2 cellular contexts compared by ENCODE assay signal in the genomic region with DNA sequence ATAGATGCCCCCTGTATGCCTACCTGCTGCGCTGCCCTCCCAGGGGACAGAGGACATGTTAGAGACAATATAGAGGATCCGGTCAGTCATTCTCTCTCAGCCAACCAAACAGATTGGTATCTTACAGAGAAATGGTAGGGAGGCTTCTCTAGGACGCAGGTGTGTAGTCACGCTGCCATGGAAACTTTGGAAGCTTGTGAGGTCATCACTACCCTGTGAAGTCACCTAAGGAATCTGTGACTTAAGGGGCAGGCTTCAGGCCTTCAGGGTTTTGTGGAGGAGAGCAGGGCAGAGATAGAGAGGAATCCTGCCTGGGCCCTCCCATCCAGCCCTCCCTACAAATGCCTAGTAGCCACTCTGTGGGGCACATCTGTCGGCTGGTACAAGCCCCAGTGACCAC.
TF ChIP-seq lines count a peak whose summit lies in the region.

A gene with protein sequence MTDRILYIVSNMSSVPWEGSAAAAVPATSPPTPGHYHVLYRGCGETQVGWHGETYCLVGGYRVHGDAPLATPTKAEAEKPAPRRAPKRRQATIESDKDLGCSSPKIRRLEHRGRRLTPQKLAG (minus strand): TSS at position 231 of the 400 bp plus-strand sequence. CDS start 141 bp downstream, at position 90.

TF ChIP-seq in HCT116, 20 proteins besides CTCF, POLR2A, EP300 and RAD21:
- TF ChIP-seq SRF (IDR thresholded peaks at IDR 0.05; ENCODE audit: low read depth) (no peak), EZH2 (IDR thresholded peaks at IDR 0.05) (no peak), ZNF274 (IDR thresholded peaks at IDR 0.05; ENCODE audit: low read depth, low read length) (no peak), TCF7L2 (IDR thresholded peaks at IDR 0.05; ENCODE audit: borderline replicate concordance, extremely low read depth, insufficient read depth, insufficient read length) (no peak), SIN3A (IDR thresholded peaks at IDR 0.05; ENCODE audit: low read depth) (no peak), EZH2phosphoT487 (IDR thresholded peaks at IDR 0.05; ENCODE audit: borderline replicate concordance) (no peak), YY1 (IDR thresholded peaks at IDR 0.05; ENCODE audit: extremely low read depth, insufficient replicate concordance, low read depth, low read length) (no peak)

TF ChIP-seq in H1, 55 proteins besides CTCF, POLR2A, EP300 and RAD21:
- TF ChIP-seq, protein P1, sequence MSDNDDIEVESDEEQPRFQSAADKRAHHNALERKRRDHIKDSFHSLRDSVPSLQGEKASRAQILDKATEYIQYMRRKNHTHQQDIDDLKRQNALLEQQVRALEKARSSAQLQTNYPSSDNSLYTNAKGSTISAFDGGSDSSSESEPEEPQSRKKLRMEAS (IDR thresholded peaks at IDR 0.05) = no peak
- no peak for TF ChIP-seq SIRT6 (IDR thresholded peaks at IDR 0.05; ENCODE audit: low read length)
- TF ChIP-seq TBP (IDR thresholded peaks at IDR 0.05; ENCODE audit: low read depth, low read length) = no peak
- peak; percentile 67 for TF ChIP-seq CREB1 (IDR thresholded peaks at IDR 0.05)
- no peak for TF ChIP-seq TEAD4 (IDR thresholded peaks at IDR 0.05; ENCODE audit: low read depth, low read length)
- TF ChIP-seq, protein P2, sequence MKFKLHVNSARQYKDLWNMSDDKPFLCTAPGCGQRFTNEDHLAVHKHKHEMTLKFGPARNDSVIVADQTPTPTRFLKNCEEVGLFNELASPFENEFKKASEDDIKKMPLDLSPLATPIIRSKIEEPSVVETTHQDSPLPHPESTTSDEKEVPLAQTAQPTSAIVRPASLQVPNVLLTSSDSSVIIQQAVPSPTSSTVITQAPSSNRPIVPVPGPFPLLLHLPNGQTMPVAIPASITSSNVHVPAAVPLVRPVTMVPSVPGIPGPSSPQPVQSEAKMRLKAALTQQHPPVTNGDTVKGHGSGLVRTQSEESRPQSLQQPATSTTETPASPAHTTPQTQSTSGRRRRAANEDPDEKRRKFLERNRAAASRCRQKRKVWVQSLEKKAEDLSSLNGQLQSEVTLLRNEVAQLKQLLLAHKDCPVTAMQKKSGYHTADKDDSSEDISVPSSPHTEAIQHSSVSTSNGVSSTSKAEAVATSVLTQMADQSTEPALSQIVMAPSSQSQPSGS (IDR thresholded peaks at IDR 0.05; ENCODE audit: low read length) = no peak
TF ChIP-seq in H1: peak in this region for 1.
